Comparison of ENCODE assay signal across 20 cellular contexts in genomic region chr10:131896403-131896802, GRCh38. TPM values are rescaled to one million over a fixed set of nuclear protein-coding genes. Genes with fewer than 3 reads are reported as not detected.
DNase-seq lines count a peak whose midpoint lies in the region; ATAC-seq, FAIRE-seq and TF ChIP-seq lines count a peak whose summit lies in the region.
"Had no signal": no experiment of that assay in that cellular context is flagged by ENCODE, and none has a peak within 500 bp of the region (broad histone marks: within the 10 kb centered on the region; RNA-seq: fewer than 3 reads in every experiment).

No MANE protein-coding gene starts in this region.

- no peak for FAIRE-seq in K562 (lab: Jason Lieb, UNC)
- FAIRE-seq: pancreas had no signal

- H3K4me2 ChIP-seq in BLaER1 treated with 17β-estradiol and CSF1 and Interleukin-3, amounts not matched to agents 10 nM and 100 nM = peak overlapping the region in 10 of 11 experiments; percentile 66 to 98 (median 86); a peak in 17 of 22 replicates
- peak overlapping the region; percentile 93 for H3K4me2 ChIP-seq in K562 (ENCODE audit: insufficient read depth, low read length)
- H3K4me2 ChIP-seq: hepatocyte, smooth muscle cell had no signal

- peak overlapping the region in 3 of 11 experiments; percentile 39 to 79 (median 63); a peak in 4 of 22 replicates for H3K27ac ChIP-seq in BLaER1 treated with 17β-estradiol and CSF1 and Interleukin-3, amounts not matched to agents 10 nM and 100 nM
- H3K27ac ChIP-seq in CD8-positive, alpha-beta T cell (ENCODE audit: low read depth, low read length) = no peak overlapping the region
- peak overlapping the region; percentile 99 for H3K27ac ChIP-seq in K562 (ENCODE audit: extremely low read depth, low read depth, low read length)
- H3K27ac ChIP-seq: hepatocyte, pancreas had no signal

- H4K20me1 ChIP-seq in BLaER1 treated with 17β-estradiol and CSF1 and Interleukin-3, amounts not matched to agents 10 nM and 100 nM = peaks cover 0 to 7% (median under 1%) of the 10 kb centered on the region in 11 experiments; a peak in 6 of 22 replicates
- no peaks in the 10 kb centered on the region for H4K20me1 ChIP-seq in K562 (replicated peaks; ENCODE audit: control insufficient read depth, insufficient read depth, low read length)

- H3K9me3 Mint-ChIP-seq in CD8-positive, alpha-beta T cell = no peaks in the 10 kb centered on the region
- no peaks in the 10 kb centered on the region for H3K9me3 Mint-ChIP-seq in T-cell
- no peaks in the 10 kb centered on the region for H3K9me3 Mint-ChIP-seq in activated T-helper 2 cell treated with anti-CD3 and anti-CD28 coated beads, Interferon-gamma antibody, Interleukin-2, Interleukin-4, amounts not matched to agents 10 μg/mL and 5 μg/mL and 100 μg/mL, durations not matched to agents 14 hours and 24 hours and 36 hours
- H3K9me3 Mint-ChIP-seq: dendritic cell treated with granulocyte-macrophage colony-stimulating factor and Interleukin-4, amounts not matched to agents 40 ng/mL and 50 ng/mL, for 4 days had no signal

- intact Hi-C loops in CD8-positive, alpha-beta T cell (cut with DNase I, micrococcal nuclease) = no loop called here
- intact Hi-C loops in K562 (cut with micrococcal nuclease) = no loop called here
- intact Hi-C loops in activated T-helper 2 cell treated with anti-CD3 and anti-CD28 coated beads, Interferon-gamma antibody, Interleukin-2, Interleukin-4, amounts not matched to agents 10 μg/mL and 5 μg/mL and 100 μg/mL, durations not matched to agents 14 hours and 24 hours and 36 hours (cut with micrococcal nuclease) = no loop called here

- no peak for TF ChIP-seq POLR2A in K562 (conservative IDR thresholded peaks at IDR 0.05)

- peak; percentile 24 for ATAC-seq in CD8-positive, alpha-beta T cell
- peak in 2 of 4 experiments; percentile 3 to 20 for ATAC-seq in T-cell (replicated peaks in 1 of 4)
- ATAC-seq in K562 = no peak
- no peak for ATAC-seq in GM21529 (IDR thresholded peaks at IDR 0.05; ENCODE audit: unreplicated experiment)
- ATAC-seq in GM19395 (IDR thresholded peaks at IDR 0.05; ENCODE audit: unreplicated experiment) = no peak
- ATAC-seq: left lobe of liver, mucosa of descending colon, pancreas had no signal

- no peaks in the 10 kb centered on the region for H3K36me3 ChIP-seq in BLaER1 treated with 17β-estradiol and CSF1 and Interleukin-3, amounts not matched to agents 10 nM and 100 nM
- H3K36me3 ChIP-seq in CD8-positive, alpha-beta T cell (ENCODE audit: insufficient read depth, low read length) = no peaks in the 10 kb centered on the region
- no peaks in the 10 kb centered on the region for H3K36me3 ChIP-seq in K562 (ENCODE audit: control insufficient read depth, insufficient read depth, low read length)
- H3K36me3 ChIP-seq: pancreas had no signal

- no peaks in the 10 kb centered on the region for H3K9me3 ChIP-seq in BLaER1 treated with 17β-estradiol and CSF1 and Interleukin-3, amounts not matched to agents 10 nM and 100 nM (replicated peaks in 1 of 11)
- no peaks in the 10 kb centered on the region for H3K9me3 ChIP-seq in CD8-positive, alpha-beta T cell (ENCODE audit: low read length)
- no peaks in the 10 kb centered on the region for H3K9me3 ChIP-seq in K562 (replicated peaks; ENCODE audit: control insufficient read depth, insufficient read depth, low read depth, low read length)
- H3K9me3 ChIP-seq: mucosa of descending colon, pancreas had no signal

- no peak for TF ChIP-seq CTCF in CD8-positive, alpha-beta T cell (IDR thresholded peaks at IDR 0.05)
- TF ChIP-seq CTCF in K562 (IDR thresholded peaks at IDR 0.05 in 2 of 3, conservative IDR thresholded peaks at IDR 0.05 in 1 of 3; ENCODE audit: insufficient read depth in 2 of 3, low read depth in 1 of 3, low read length in 3 of 3) = no peak
- no peak for TF ChIP-seq CTCF in GM10266 (IDR thresholded peaks at IDR 0.05; ENCODE audit: control insufficient read depth, insufficient read depth, low read depth, missing control alignments)

- peak overlapping the region; percentile 62 for H3K27ac Mint-ChIP-seq in CD8-positive, alpha-beta T cell
- H3K27ac Mint-ChIP-seq in T-cell = peak overlapping the region; percentile 2 to 36
- no peak overlapping the region for H3K27ac Mint-ChIP-seq in activated T-helper 2 cell treated with anti-CD3 and anti-CD28 coated beads, Interferon-gamma antibody, Interleukin-2, Interleukin-4, amounts not matched to agents 10 μg/mL and 5 μg/mL and 100 μg/mL, durations not matched to agents 14 hours and 24 hours and 36 hours
- H3K27ac Mint-ChIP-seq: dendritic cell treated with granulocyte-macrophage colony-stimulating factor and Interleukin-4, amounts not matched to agents 40 ng/mL and 50 ng/mL, for 4 days had no signal

- no peak overlapping the region for H3K4me3 Mint-ChIP-seq in CD8-positive, alpha-beta T cell
- no peak overlapping the region for H3K4me3 Mint-ChIP-seq in T-cell
- H3K4me3 Mint-ChIP-seq in activated T-helper 2 cell treated with anti-CD3 and anti-CD28 coated beads, Interferon-gamma antibody, Interleukin-2, Interleukin-4, amounts not matched to agents 10 μg/mL and 5 μg/mL and 100 μg/mL, durations not matched to agents 14 hours and 24 hours and 36 hours (ENCODE audit: low read depth) = no peak overlapping the region
- H3K4me3 Mint-ChIP-seq: dendritic cell treated with granulocyte-macrophage colony-stimulating factor and Interleukin-4, amounts not matched to agents 40 ng/mL and 50 ng/mL, for 4 days had no signal

- peak overlapping the region in 2 of 11 experiments; percentile 32 to 66; a peak in 2 of 22 replicates for H3K9ac ChIP-seq in BLaER1 treated with 17β-estradiol and CSF1 and Interleukin-3, amounts not matched to agents 10 nM and 100 nM
- H3K9ac ChIP-seq in K562 (ENCODE audit: insufficient read depth in 1 of 2, low read depth in 2 of 2, low read length in 2 of 2) = peak overlapping the region; percentile 79 to 83; a peak in 3 of 4 replicates

- H3K27me3 ChIP-seq in BLaER1 treated with 17β-estradiol and CSF1 and Interleukin-3, amounts not matched to agents 10 nM and 100 nM = no peaks in the 10 kb centered on the region
- no peaks in the 10 kb centered on the region for H3K27me3 ChIP-seq in CD8-positive, alpha-beta T cell (ENCODE audit: insufficient read depth, low read length)
- H3K27me3 ChIP-seq in K562 (ENCODE audit: control insufficient read depth in 2 of 2, insufficient read depth in 2 of 2, low read length in 2 of 2) = no peaks in the 10 kb centered on the region
- H3K27me3 ChIP-seq: hepatocyte, pancreas had no signal

- no peaks in the 10 kb centered on the region for H3K36me3 Mint-ChIP-seq in CD8-positive, alpha-beta T cell
- no peaks in the 10 kb centered on the region for H3K36me3 Mint-ChIP-seq in T-cell
- H3K36me3 Mint-ChIP-seq in activated T-helper 2 cell treated with anti-CD3 and anti-CD28 coated beads, Interferon-gamma antibody, Interleukin-2, Interleukin-4, amounts not matched to agents 10 μg/mL and 5 μg/mL and 100 μg/mL, durations not matched to agents 14 hours and 24 hours and 36 hours (ENCODE audit: low read depth) = no peaks in the 10 kb centered on the region

- 8% methylated on average over 9 of the region's 9 CpGs for WGBS in K562 (ENCODE audit: insufficient coverage, low coverage, missing lambda C conversion rate)

- H3K9me1 ChIP-seq in K562 (ENCODE audit: control insufficient read depth, insufficient read depth, low read length) = no peaks in the 10 kb centered on the region

- H3K4me3 ChIP-seq in BLaER1 treated with 17β-estradiol and CSF1 and Interleukin-3, amounts not matched to agents 10 nM and 100 nM = no peak overlapping the region
- H3K4me3 ChIP-seq in CD8-positive, alpha-beta T cell (ENCODE audit: low read depth, low read length) = no peak overlapping the region
- no peak overlapping the region for H3K4me3 ChIP-seq in K562
- H3K4me3 ChIP-seq: hepatocyte, mucosa of descending colon, pancreas, smooth muscle cell had no signal

- TF ChIP-seq EP300 in K562 (IDR thresholded peaks at IDR 0.05; ENCODE audit: low read length) = peak; percentile 57

- in situ Hi-C loops in K562 (cut with MboI) = no loop called here

- no TSS peak for BruUV-seq in K562 (replicated peaks; lab: Mats Ljungman, UMichigan)

- H3K4me1 Mint-ChIP-seq in CD8-positive, alpha-beta T cell (ENCODE audit: low read depth) = peaks cover 19% of the 10 kb centered on the region
- H3K4me1 Mint-ChIP-seq in T-cell = peaks cover 26 to 34% (median 31%) of the 10 kb centered on the region in 3 donors
- H3K4me1 Mint-ChIP-seq in activated T-helper 2 cell treated with anti-CD3 and anti-CD28 coated beads, Interferon-gamma antibody, Interleukin-2, Interleukin-4, amounts not matched to agents 10 μg/mL and 5 μg/mL and 100 μg/mL, durations not matched to agents 14 hours and 24 hours and 36 hours (ENCODE audit: low read depth) = peaks cover 18% of the 10 kb centered on the region

- POLR2A ChIA-PET in CD8-positive, alpha-beta T cell (lab: Charles Lee) = interaction anchor here (0.6 to 1.5 kb wide), 4 partner anchors 9 to 79 kb away, joined by 3 to 5 read pairs (median 4); no protein-coding TSS in a partner anchor
- POLR2A ChIA-PET in T-cell (lab: Charles Lee) = no interaction called here
- POLR2A ChIA-PET in K562 (lab: Yijun Ruan, JAX) = interaction anchor here (0.9 to 7.7 kb wide), 6 partner anchors 15 to 208 kb away, joined by 3 to 100 read pairs (median 4); no protein-coding TSS in a partner anchor

- CTCF ChIA-PET in CD8-positive, alpha-beta T cell (lab: Charles Lee) = interaction anchor here (1.3 to 3.9 kb wide), 3 partner anchors 11 to 126 kb away, joined by 3 to 27 read pairs (median 16); no protein-coding TSS in a partner anchor
- CTCF ChIA-PET in T-cell (lab: Charles Lee) (interaction anchor here in 1 of 2 donors (0.7 to 1.6 kb wide), 3 partner anchors 11 to 76 kb away, joined by 4 to 5 read pairs (median 4); no protein-coding TSS in a partner anchor), K562 (lab: Yijun Ruan, JAX; ENCODE audit: low intra/inter-chr PET ratio) (no interaction called here)

- peak in 5 of 7 experiments; percentile 17 to 68 (median 38) for DNase-seq in CD8-positive, alpha-beta T cell
- DNase-seq in T-cell (peak in 30 of 34 experiments; percentile 18 to 64 (median 45)), K562 (ENCODE audit: extremely low read depth in 1 of 4, low spot score in 3 of 4) (peak in 1 of 4 experiments; percentile 45), GM10266 (ENCODE audit: extremely low spot score) (no peak)
- no peak for DNase-seq in activated T-helper 2 cell treated with anti-CD3 and anti-CD28 coated beads, Interferon-gamma antibody, Interleukin-2, Interleukin-4, amounts not matched to agents 10 μg/mL and 5 μg/mL and 100 μg/mL, durations not matched to agents 14 hours and 24 hours and 36 hours (ENCODE audit: low spot score)
- DNase-seq: DND-41, GOT3, mucosa of descending colon, NCI-H1092, NCI-H2171, SHP77, T1000 had no signal

- no peaks in the 10 kb centered on the region for H3K27me3 Mint-ChIP-seq in CD8-positive, alpha-beta T cell (ENCODE audit: low read depth)
- H3K27me3 Mint-ChIP-seq in T-cell = peaks cover 3 to 6% of the 10 kb centered on the region in 2 donors
- peaks cover 13% of the 10 kb centered on the region for H3K27me3 Mint-ChIP-seq in activated T-helper 2 cell treated with anti-CD3 and anti-CD28 coated beads, Interferon-gamma antibody, Interleukin-2, Interleukin-4, amounts not matched to agents 10 μg/mL and 5 μg/mL and 100 μg/mL, durations not matched to agents 14 hours and 24 hours and 36 hours (ENCODE audit: low read depth)

- no peak for TF ChIP-seq RAD21 in K562 (CRISPR knock-in tag; conservative IDR thresholded peaks at IDR 0.05 in 1 of 2, IDR thresholded peaks at IDR 0.05 in 1 of 2)

- H3K79me2 ChIP-seq in K562 (ENCODE audit: control insufficient read depth, insufficient read depth, low read length) = peaks cover 16% of the 10 kb centered on the region

- H3K4me1 ChIP-seq in BLaER1 treated with 17β-estradiol and CSF1 and Interleukin-3, amounts not matched to agents 10 nM and 100 nM = peaks cover 14 to 53% (median 41%) of the 10 kb centered on the region in 10 experiments
- peaks cover 22% of the 10 kb centered on the region for H3K4me1 ChIP-seq in CD8-positive, alpha-beta T cell (ENCODE audit: insufficient read depth, low read length)
- H3K4me1 ChIP-seq in K562 (replicated peaks in 1 of 2; ENCODE audit: control insufficient read depth in 2 of 2, insufficient read depth in 2 of 2, low read length in 2 of 2) = peaks cover 50 to 51% of the 10 kb centered on the region in 2 experiments
- H3K4me1 ChIP-seq: pancreas had no signal

- H2AFZ ChIP-seq in K562 (ENCODE audit: low read depth, low read length) = peak overlapping the region; percentile 68
- H2AFZ ChIP-seq: hepatocyte had no signal

RNA-seq across cellular contexts. Expression of gene PPP2R2D, which starts 4.4 kb away (rescaled TPM):
- 10 to 100 TPM; 28.4 to 28.5 TPM for total RNA-seq in CD8-positive, alpha-beta T cell
- total RNA-seq in T-cell (10 to 100 TPM; 37.3 to 45.0 (median 43.0) TPM), K562 (2014; rRNA removed) (26.8 and 28.0 TPM in 2 replicates), K562 (2014; rRNA removed; fragmentation: Illumina TruSeq; extraction: Trizol) (22.2 and 23.9 TPM in 2 replicates), K562 (2015; rRNA removed; fragmentation: Illumina TruSeq; extraction: Trizol) (32.0 and 32.5 TPM in 2 replicates), K562 (2021) (29.9 and 31.3 TPM in 2 replicates)
- total RNA-seq in K562 (2011; cell fraction: chromatin; rRNA removed; ENCODE audit: low replicate concordance) = 76.3 and 99.7 TPM in 2 replicates
- 34.7 and 41.2 TPM in 2 replicates for total RNA-seq in K562 (2011; cell fraction: nucleolus; rRNA removed)
- total RNA-seq in K562 (2011; cell fraction: nucleoplasm; rRNA removed) = 42.2 and 48.0 TPM in 2 replicates
- polyA plus RNA-seq in K562 (2011; rRNA removed) (31.2 and 37.0 TPM in 2 replicates), K562 (2014; fragmentation: Illumina TruSeq; extraction: Trizol) (23.6 and 26.8 TPM in 2 replicates), K562 (2014; fragmentation: Nextera tagmentation; extraction: Ambion mirVana) (1 to 10 TPM; 1.9 to 5.1 TPM), K562 (2014; rRNA removed) (35.1 and 35.6 TPM in 2 replicates)
- 30.3 TPM in 2 replicates for polyA plus RNA-seq in K562 (2011; cell fraction: cytosol; rRNA removed)
- 59.2 and 67.7 TPM in 2 replicates for polyA plus RNA-seq in K562 (2011; cell fraction: nucleus; rRNA removed)
- 25.0 and 26.8 TPM in 2 replicates for polyA plus RNA-seq in K562 (2012)
- polyA minus RNA-seq in K562 (2011; rRNA and poly(A)+ RNA removed) = 35.7 and 36.8 TPM in 2 replicates
- 19.0 and 19.1 TPM in 2 replicates for polyA minus RNA-seq in K562 (2011; cell fraction: cytosol; rRNA and poly(A)+ RNA removed)
- polyA minus RNA-seq in K562 (2011; cell fraction: nucleus; rRNA and poly(A)+ RNA removed) = 24.1 and 29.9 TPM in 2 replicates
- total RNA-seq in activated T-helper 2 cell treated with anti-CD3 and anti-CD28 coated beads, Interferon-gamma antibody, Interleukin-2, Interleukin-4, amounts not matched to agents 10 μg/mL and 5 μg/mL and 100 μg/mL, durations not matched to agents 14 hours and 24 hours and 36 hours = 32.0 and 33.7 TPM in 2 replicates

Comparison
In these comparisons a context has a peak if more than half of its experiments do, and no peak if none do; other contexts are left out.
1. DNase-seq: peak in CD8-positive, alpha-beta T cell (5 of 7) and T-cell (30 of 34); none in GM10266 (single experiment) and activated T-helper 2 cell treated with anti-CD3 and anti-CD28 coated beads, Interferon-gamma antibody, Interleukin-2, Interleukin-4, amounts not matched to agents 10 μg/mL and 5 μg/mL and 100 μg/mL, durations not matched to agents 14 hours and 24 hours and 36 hours (single experiment).
2. POLR2A ChIA-PET loops: an anchor here in CD8-positive, alpha-beta T cell (0.6 to 1.5 kb wide) and K562 (0.9 to 7.7 kb wide); none called in T-cell.